12 cellular contexts compared by ENCODE assay signal in genomic region chr17:59623151-59623550, GRCh38. TPM values are rescaled to one million over a fixed set of nuclear protein-coding genes. Genes with fewer than 3 reads are reported as not detected.
A peak's percentile ranks its signal among the peaks of the same experiment; 100 is the strongest.
DNase-seq lines count a peak whose midpoint lies in the region; ATAC-seq, FAIRE-seq and TF ChIP-seq lines count a peak whose summit lies in the region.
"Had no signal": no experiment of that assay in that cellular context is flagged by ENCODE, and none has a peak within 500 bp of the region (broad histone marks: within the 10 kb centered on the region; RNA-seq: fewer than 3 reads in every experiment).

No MANE protein-coding gene starts in this region.

- DNase-seq in H54 (ENCODE audit: insufficient read length, low spot score) = no peak
- DNase-seq in astrocyte of the cerebellum (ENCODE audit: low read depth) = no peak
- no peak for DNase-seq in amygdala (lab: John Stamatoyannopoulos, UW)
- no peak for DNase-seq in H9
- no peak for DNase-seq in testis
- DNase-seq: EL; ovary; stimulated activated CD8-positive, alpha-beta memory T cell treated with anti-CD3 and anti-CD28 coated beads, Interleukin-4, amount 100 ng/mL, for 48 hours had no signal

- TF ChIP-seq CTCF in astrocyte of the cerebellum (IDR thresholded peaks at IDR 0.05; ENCODE audit: low read depth, low read length, missing control alignments) (no peak), H9 (conservative IDR thresholded peaks at IDR 0.05) (no peak), testis (IDR thresholded peaks at IDR 0.05) (no peak)

- H2AFZ ChIP-seq in ACC112 (ENCODE audit: low read length, unreplicated experiment) = no peak overlapping the region
- H2AFZ ChIP-seq in H9 (ENCODE audit: low read length) = no peak overlapping the region

- H3K9ac ChIP-seq in H9 (ENCODE audit: extremely low read depth, insufficient read length, low read length) = no peak overlapping the region

- H3K14ac ChIP-seq in H9 (ENCODE audit: insufficient read depth, low read length) = no peak overlapping the region

- H2BK5ac ChIP-seq in H9 (ENCODE audit: insufficient read length, low read length) = no peak overlapping the region

- in situ Hi-C loops in astrocyte of the cerebellum (cut with HindIII; ENCODE audit: low sequenced_read_pairs) = no loop called here

- H4K5ac ChIP-seq in H9 (ENCODE audit: insufficient read length, low read depth, low read length) = no peak overlapping the region

- H3K9me3 ChIP-seq in muscle layer of duodenum (ENCODE audit: control insufficient read depth in 1 of 2, low read length in 2 of 2) (no peaks in the 10 kb centered on the region), H9 (ENCODE audit: control insufficient read depth, low read depth, low read length) (no peaks in the 10 kb centered on the region), testis (no peaks in the 10 kb centered on the region)
- H3K9me3 ChIP-seq: ovary had no signal

- 0 out of 5 replicates have a peak overlapping the region, but pooled peaks of 1 of the 2 experiments have one; percentile 15 for H3K4me3 Mint-ChIP-seq in H9

- TF ChIP-seq POLR2A in H54 (IDR thresholded peaks at IDR 0.05; ENCODE audit: low read depth, low read length) (no peak), testis (IDR thresholded peaks at IDR 0.05) (no peak)

- no peak overlapping the region for H2BK15ac ChIP-seq in H9 (ENCODE audit: low read depth, low read length)

- H3K56ac ChIP-seq in H9 (ENCODE audit: insufficient read length, low read depth, low read length) = no peak overlapping the region

- no peak overlapping the region for H3T11ph ChIP-seq in H9 (ENCODE audit: low read length)

- peaks cover 91% of the 10 kb centered on the region for H3K79me2 ChIP-seq in ACC112 (ENCODE audit: control insufficient read depth, insufficient read depth, low read length, unreplicated experiment)
- H3K79me2 ChIP-seq in H9 (ENCODE audit: insufficient read depth, low read length) = peaks cover 68% of the 10 kb centered on the region

- FAIRE-seq in H54 (lab: Jason Lieb, UNC) = peak; percentile 65
- FAIRE-seq: frontal cortex had no signal

- no peaks in the 10 kb centered on the region for H3K79me1 ChIP-seq in H9 (ENCODE audit: insufficient read depth, low read depth, low read length, poor library complexity, severe bottlenecking)

- H3K18ac ChIP-seq in H9 (ENCODE audit: insufficient read length, low read depth, low read length) = no peak overlapping the region

- no peak overlapping the region for H2BK12ac ChIP-seq in H9 (ENCODE audit: insufficient read length, low read depth, low read length)

- peaks cover 0 to 2% (median 0%) of the 10 kb centered on the region in 3 experiments; a peak in 5 of 7 replicates for H3K36me3 Mint-ChIP-seq in H9 (ENCODE audit: insufficient read depth in 1 of 3, low read depth in 3 of 3)

- no peaks in the 10 kb centered on the region for H3K27me3 Mint-ChIP-seq in H9 (ENCODE audit: low read depth)

- H4K20me1 ChIP-seq in H9 (ENCODE audit: control insufficient read depth, insufficient read depth, insufficient read length) = no peaks in the 10 kb centered on the region

- H3K27ac ChIP-seq in ACC112 (ENCODE audit: low read depth, low read length) = no peak overlapping the region
- H3K27ac ChIP-seq in muscle layer of duodenum (ENCODE audit: low read length) = peak overlapping the region; percentile 25
- H3K27ac ChIP-seq in H9 (ENCODE audit: insufficient read length, low read depth, low read length) = no peak overlapping the region
- H3K27ac ChIP-seq in testis = no peak overlapping the region
- H3K27ac ChIP-seq: ovary had no signal

- H3K4me1 Mint-ChIP-seq in H9 = peaks cover 24 to 26% of the 10 kb centered on the region in 2 experiments

- H2BK120ac ChIP-seq in H9 (ENCODE audit: low read depth, low read length, poor library complexity, severe bottlenecking) = no peak overlapping the region

- H4K8ac ChIP-seq in H9 (replicated peaks; ENCODE audit: insufficient read length, low read depth, low read length) = no peak overlapping the region

- H2AK5ac ChIP-seq in H9 (ENCODE audit: insufficient read length, low read length) = no peak overlapping the region

- peaks cover 5% of the 10 kb centered on the region for H3K23me2 ChIP-seq in H9 (ENCODE audit: insufficient read length, low read depth, low read length, poor library complexity, severe bottlenecking)

- H4K91ac ChIP-seq in H9 (ENCODE audit: insufficient read length, low read depth, low read length) = no peak overlapping the region

- H3K4me1 ChIP-seq in ACC112 (ENCODE audit: control insufficient read depth, insufficient read depth, low read length, unreplicated experiment) = peaks cover 37% of the 10 kb centered on the region
- peaks cover 21 to 63% of the 10 kb centered on the region in 2 donors for H3K4me1 ChIP-seq in muscle layer of duodenum (ENCODE audit: control insufficient read depth in 1 of 2, insufficient read depth in 2 of 2, low read length in 2 of 2)
- no peaks in the 10 kb centered on the region; the same call in 1 of the 2 replicates for H3K4me1 ChIP-seq in H9 (ENCODE audit: insufficient read depth, low read length)
- peaks cover 44% of the 10 kb centered on the region for H3K4me1 ChIP-seq in testis

- no peaks in the 10 kb centered on the region for H3K27me3 ChIP-seq in ACC112 (ENCODE audit: insufficient read depth, low read length)
- no peaks in the 10 kb centered on the region for H3K27me3 ChIP-seq in muscle layer of duodenum (ENCODE audit: low read depth, low read length)
- H3K27me3 ChIP-seq in H9 (ENCODE audit: insufficient read depth, low read length) = no peaks in the 10 kb centered on the region
- H3K27me3 ChIP-seq in testis = no peaks in the 10 kb centered on the region
- H3K27me3 ChIP-seq: ovary had no signal

- no peak overlapping the region for H3K23ac ChIP-seq in H9 (ENCODE audit: insufficient read length, low read depth, low read length)

- no peaks in the 10 kb centered on the region for H3K9me3 Mint-ChIP-seq in H9

- H3K36me3 ChIP-seq in ACC112 (ENCODE audit: insufficient read depth, low read length) = peaks cover 16% of the 10 kb centered on the region
- peaks cover 0 to 15% of the 10 kb centered on the region in 2 donors for H3K36me3 ChIP-seq in muscle layer of duodenum (ENCODE audit: control insufficient read depth in 1 of 2, insufficient read depth in 2 of 2, low read length in 2 of 2)
- H3K36me3 ChIP-seq in testis (ENCODE audit: low read depth, missing control alignments) = no peaks in the 10 kb centered on the region
- H3K36me3 ChIP-seq: ovary had no signal

- H3K27ac Mint-ChIP-seq in H9 = peak overlapping the region in 1 of 3 experiments; percentile 22; a peak in 1 of 7 replicates

- H3K4me3 ChIP-seq in ACC112 (ENCODE audit: low read depth, low read length) (peak overlapping the region; percentile 98), astrocyte of the cerebellum (ENCODE audit: low read depth, low read length) (peak overlapping the region; percentile 2), muscle layer of duodenum (ENCODE audit: low read depth in 1 of 2, low read length in 2 of 2) (peak overlapping the region in 1 of 2 donors; percentile 98), testis (no peak overlapping the region)
- H3K4me3 ChIP-seq: ovary had no signal

- no CpG with 5 or more reads among the region's 2 CpGs for WGBS in H9 (ENCODE audit: extremely low coverage, insufficient read length, low lambda C conversion rate)
- 48 to 58% methylated on average over 2 of the region's 2 CpGs for WGBS in testis, 2 donors

- H3K4ac ChIP-seq in H9 (ENCODE audit: low read depth, low read length) = no peak overlapping the region

- no peak overlapping the region for H2BK20ac ChIP-seq in H9 (ENCODE audit: low read depth, low read length, poor library complexity, severe bottlenecking)

- intact Hi-C loops in testis (cut with DNase I; ENCODE audit: low total_unique reads) = no loop called here

- no peak for ATAC-seq in HG02852 (IDR thresholded peaks at IDR 0.05; ENCODE audit: unreplicated experiment)

- no peak overlapping the region for H3K4me2 ChIP-seq in H9 (ENCODE audit: insufficient read depth, insufficient read length, low read length)

RNA-seq across cellular contexts. Expression of gene CLTC, which starts 3.5 kb away (rescaled TPM):
- total RNA-seq in H9 (2021) (241 and 254 TPM in 2 replicates), testis (100 to 1,000 TPM; 221 to 253 TPM)
- 137 TPM for polyA plus RNA-seq in testis (ENCODE audit: insufficient read depth, low read depth, low replicate concordance)

RNA-seq across cellular contexts. Expression of gene DHX40, which starts 57.7 kb away (rescaled TPM):
- total RNA-seq in H9 (2021) (27.6 and 28.8 TPM in 2 replicates), testis (10 to 100 TPM; 60.8 to 71.9 TPM)
- 53.2 TPM for polyA plus RNA-seq in testis (ENCODE audit: insufficient read depth, low read depth, low replicate concordance)

Comparison
In these comparisons a context has a peak if more than half of its experiments do, and no peak if none do; other contexts are left out.
1. H3K4me3 ChIP-seq: peak in ACC112 (single experiment) and astrocyte of the cerebellum (single experiment); none in testis (0 of 2).